Comparison of ENCODE assay signal across 9 cellular contexts in the genomic region with DNA sequence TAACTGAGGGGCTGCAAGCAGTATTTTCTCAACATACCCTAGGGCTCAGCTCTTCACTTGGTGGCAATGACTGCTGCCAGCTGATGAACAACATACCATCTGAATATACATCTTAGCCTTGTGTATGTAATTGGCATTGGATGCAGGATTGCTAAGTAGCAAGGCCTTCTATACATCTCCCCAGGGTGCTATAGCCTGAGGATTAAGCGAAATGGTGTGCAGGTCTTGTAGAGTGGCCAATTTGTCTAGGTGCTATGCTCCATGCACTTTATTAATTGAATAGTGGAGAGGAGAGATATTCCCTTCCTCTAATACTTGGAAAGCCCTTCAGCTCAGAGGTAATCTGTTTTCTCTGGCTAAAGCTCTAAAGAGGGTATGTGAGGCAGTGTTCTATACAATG.
"Had no signal": no experiment of that assay in that cellular context is flagged by ENCODE, and none has a peak within 500 bp of the region (broad histone marks: within the 10 kb centered on the region; RNA-seq: fewer than 3 reads in every experiment).

No MANE protein-coding gene starts in this region.

- FAIRE-seq: HTR-8/SVneo, K562 had no signal

- H2AFZ ChIP-seq: GM23248 had no signal

- H3K9ac ChIP-seq: GM23248 had no signal

- H3K4me1 ChIP-seq: HAP-1 had no signal

- H3K9me3 ChIP-seq: HAP-1 had no signal

- H3K36me3 ChIP-seq: HAP-1 had no signal

- H3K27ac ChIP-seq: GM23248 had no signal

- DNase-seq: GM23248, GOT3, H7, HFFc6, IMR-90, KG1 had no signal

- H3K4me3 ChIP-seq: GM23248, HAP-1, K562 had no signal
